Comparison of ENCODE assay signal across 8 cellular contexts in the genomic region with DNA sequence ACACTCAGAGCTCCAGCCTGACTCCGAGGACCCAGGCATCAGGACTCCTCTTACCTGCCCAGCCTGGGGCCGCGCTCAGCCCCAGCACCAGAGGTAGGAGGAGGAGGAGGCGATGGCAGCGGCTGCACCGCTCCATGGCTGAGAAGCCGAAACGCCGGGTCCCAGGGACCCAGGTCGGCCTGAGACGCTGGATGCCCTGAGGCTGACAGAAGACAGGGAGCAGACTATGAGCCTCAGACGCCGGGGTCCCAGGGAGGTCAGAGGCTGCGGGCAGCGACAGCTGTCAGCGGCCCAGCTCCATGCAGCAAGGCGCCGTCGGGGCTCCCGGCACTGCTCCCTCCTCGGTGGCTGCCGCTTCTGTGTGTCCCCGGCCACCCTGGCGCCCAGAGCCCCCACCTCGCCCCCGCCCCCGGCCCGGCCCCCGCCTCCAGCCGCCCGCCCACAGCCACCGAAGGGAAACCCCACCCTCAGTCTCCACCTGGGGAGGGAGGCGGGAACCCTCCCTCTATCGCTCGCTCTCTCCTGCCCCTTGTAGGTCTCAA. TPM values are rescaled to one million over a fixed set of nuclear protein-coding genes. Genes with fewer than 3 reads are reported as not detected.
DNase-seq lines count a peak whose midpoint lies in the region; ATAC-seq, FAIRE-seq and TF ChIP-seq lines count a peak whose summit lies in the region.

A gene (minus strand): TSS at position 363 of the 542 bp plus-strand sequence. CDS start 227 bp downstream, at position 136.

- FAIRE-seq in keratinocyte (lab: Jason Lieb, UNC) (no peak), D721Med (lab: Jason Lieb, UNC) (no peak)

- peaks cover 9 to 11% of the 10 kb centered on the region in 2 experiments for H3K36me3 ChIP-seq in keratinocyte (ENCODE audit: control insufficient read depth in 2 of 2, extremely low read depth in 1 of 2, insufficient read depth in 2 of 2, low read length in 2 of 2)

- no peak within 1 kb of the TSS for H3K9ac ChIP-seq in keratinocyte (ENCODE audit: control insufficient read depth, extremely low read depth, insufficient read depth, low read length)

- dilution Hi-C loops in keratinocyte (cut with MboI; ENCODE audit: extremely low pct_ligation_motif_present, low sequenced_read_pairs), result no loop called here

- no peaks in the 10 kb centered on the region for H3K9me3 ChIP-seq in keratinocyte (ENCODE audit: control insufficient read depth, low read depth, low read length)

- H3K79me2 ChIP-seq in keratinocyte (ENCODE audit: control insufficient read depth, insufficient read depth, low read length), result no peaks in the 10 kb centered on the region

- TF ChIP-seq CTCF in astrocyte of the spinal cord (IDR thresholded peaks at IDR 0.05; ENCODE audit: low read depth, low read length) (no peak), keratinocyte (optimal IDR thresholded peaks at IDR 0.05 in 1 of 3, IDR thresholded peaks at IDR 0.05 in 1 of 3, conservative IDR thresholded peaks at IDR 0.05 in 1 of 3; ENCODE audit: extremely low read depth in 1 of 3, insufficient read depth in 2 of 3, low read length in 3 of 3) (no peak), D721Med (IDR thresholded peaks at IDR 0.05; ENCODE audit: insufficient read depth, missing control alignments) (no peak)

- H4K20me1 ChIP-seq in keratinocyte (ENCODE audit: control insufficient read depth, extremely low read depth, insufficient read depth, low read length), result peaks cover under 1% of the 10 kb centered on the region

- ATAC-seq in HG02759 (IDR thresholded peaks at IDR 0.05; ENCODE audit: unreplicated experiment) (no peak), HG03095 (IDR thresholded peaks at IDR 0.05; ENCODE audit: unreplicated experiment) (no peak)

- no peaks in the 10 kb centered on the region for H3K4me1 ChIP-seq in keratinocyte (ENCODE audit: control insufficient read depth, extremely low read depth, insufficient read depth, low read length)

- peaks cover 31% of the 10 kb centered on the region for H3K27me3 ChIP-seq in keratinocyte (ENCODE audit: control insufficient read depth, extremely low read depth, insufficient read depth, low read length)

- no peaks in the 10 kb centered on the region for H3K9me1 ChIP-seq in keratinocyte (ENCODE audit: control insufficient read depth, extremely low read depth, insufficient read depth, low read length)

- DNase-seq in NCI-H146 (lab: John Stamatoyannopoulos, UW) (peak; percentile 35), NCI-H146 treated with DMSO at 0.1 percent for 48 hours (lab: John Stamatoyannopoulos, UW; ENCODE audit: unreplicated experiment) (no peak), astrocyte of the spinal cord (ENCODE audit: low read depth, low spot score) (no peak), keratinocyte (ENCODE audit: low read depth, low spot score) (no peak), D721Med (ENCODE audit: insufficient read length, low spot score) (no peak)
- DNase-seq in stimulated activated naive CD4-positive, alpha-beta T cell treated with Interleukin-2 at 50 U/mL for 16 hours (lab: John Stamatoyannopoulos, UW), result peak; percentile 9

- in situ Hi-C loops in astrocyte of the spinal cord (cut with HindIII; ENCODE audit: low sequenced_read_pairs), result no loop called here

- no peak within 1 kb of the TSS for H2AFZ ChIP-seq in keratinocyte (ENCODE audit: control insufficient read depth, low read length)

- peak within 1 kb of the TSS; percentile 35 for H3K4me2 ChIP-seq in keratinocyte (ENCODE audit: control insufficient read depth, extremely low read depth, insufficient read depth, low read depth, low read length)

- H3K27ac ChIP-seq in keratinocyte (ENCODE audit: control insufficient read depth, insufficient read depth, low read length), result no peak within 1 kb of the TSS

- peak within 1 kb of the TSS; percentile 29 for H3K4me3 ChIP-seq in astrocyte of the spinal cord (ENCODE audit: low read depth, low read length)
- H3K4me3 ChIP-seq in keratinocyte (ENCODE audit: control insufficient read depth in 2 of 3, extremely low read depth in 1 of 3, insufficient read depth in 2 of 3, low read depth in 1 of 3, low read length in 3 of 3), result peak within 1 kb of the TSS in 1 of 3 experiments; percentile 19

RNA-seq across cellular contexts. Expression of the gene that starts here (rescaled TPM):
- 0.06 to 0.18 TPM (median 0.08 TPM) in 3 replicates for polyA plus RNA-seq in keratinocyte
- polyA plus RNA-seq in keratinocyte (2011; ENCODE audit: low read depth), result 0.15 TPM
- polyA plus RNA-seq in keratinocyte (2011; cell fraction: cytosol; rRNA removed), result 0.04 and 0.05 TPM in 2 replicates
- polyA plus RNA-seq in keratinocyte (2011; cell fraction: nucleus; rRNA removed), result 0.83 and 0.93 TPM in 2 replicates
- 0.09 and 0.38 TPM in 2 replicates for polyA plus RNA-seq in keratinocyte (2012; ENCODE audit: low replicate concordance)
- polyA minus RNA-seq in keratinocyte, result 0.29 TPM in 1 of 3 replicates, not detected in the others
- polyA minus RNA-seq in keratinocyte (2011; cell fraction: cytosol; rRNA and poly(A)+ RNA removed), result not detected
- 0.63 TPM in 1 of 2 replicates, not detected in the other for polyA minus RNA-seq in keratinocyte (2011; cell fraction: nucleus; rRNA and poly(A)+ RNA removed)

Comparison
In these comparisons a context has a peak if more than half of its experiments do, and no peak if none do; other contexts are left out.
1. DNase-seq: peak in NCI-H146 (single experiment) and stimulated activated naive CD4-positive, alpha-beta T cell treated with Interleukin-2 at 50 U/mL for 16 hours (single experiment); none in NCI-H146 treated with DMSO at 0.1 percent for 48 hours (single experiment), astrocyte of the spinal cord (single experiment), keratinocyte (single experiment) and D721Med (single experiment).